ENCODE assay signal across 22 cellular contexts in genomic region chr5:76670508-76670907, GRCh38. TPM values are rescaled to one million over a fixed set of nuclear protein-coding genes. Genes with fewer than 3 reads are reported as not detected.
DNase-seq lines count a peak whose midpoint lies in the region; ATAC-seq and TF ChIP-seq lines count a peak whose summit lies in the region.
"Had no signal": no experiment of that assay in that cellular context is flagged by ENCODE, and none has a peak within 500 bp of the region (broad histone marks: within the 10 kb centered on the region; RNA-seq: fewer than 3 reads in every experiment).

No MANE protein-coding gene starts in this region.

- H3K4me3 Mint-ChIP-seq in natural killer cell (no peak overlapping the region), T-helper 17 cell (no peak overlapping the region), immature natural killer cell (no peak overlapping the region)
- no peak overlapping the region for H3K4me3 Mint-ChIP-seq in natural killer cell treated with Interleukin-12 subunit alpha and Interleukin-12 subunit beta and Interleukin-15 and Interleukin-18, amount 100 ng/mL, for 72 hours
- H3K4me3 Mint-ChIP-seq: CD4-positive, CD25-positive, alpha-beta regulatory T cell had no signal

- H3K36me3 Mint-ChIP-seq in natural killer cell: peaks cover 24% of the 10 kb centered on the region
- peaks cover 37% of the 10 kb centered on the region for H3K36me3 Mint-ChIP-seq in natural killer cell treated with Interleukin-12 subunit alpha and Interleukin-12 subunit beta and Interleukin-15 and Interleukin-18, amount 100 ng/mL, for 72 hours
- peaks cover 15% of the 10 kb centered on the region for H3K36me3 Mint-ChIP-seq in T-helper 17 cell (ENCODE audit: low read depth)
- H3K36me3 Mint-ChIP-seq in immature natural killer cell: peaks cover 17 to 54% (median 25%) of the 10 kb centered on the region in 3 donors

- H3K9me3 Mint-ChIP-seq in natural killer cell (no peaks in the 10 kb centered on the region), immature natural killer cell (no peaks in the 10 kb centered on the region)
- H3K9me3 Mint-ChIP-seq in natural killer cell treated with Interleukin-12 subunit alpha and Interleukin-12 subunit beta and Interleukin-15 and Interleukin-18, amount 100 ng/mL, for 72 hours: no peaks in the 10 kb centered on the region

- no peaks in the 10 kb centered on the region for H3K27me3 Mint-ChIP-seq in natural killer cell (ENCODE audit: low read depth in 2 of 2)
- H3K27me3 Mint-ChIP-seq in natural killer cell treated with Interleukin-12 subunit alpha and Interleukin-12 subunit beta and Interleukin-15 and Interleukin-18, amount 100 ng/mL, for 72 hours: no peaks in the 10 kb centered on the region
- no peaks in the 10 kb centered on the region for H3K27me3 Mint-ChIP-seq in T-helper 17 cell
- peaks cover 0 to 13% (median 0%) of the 10 kb centered on the region in 3 donors for H3K27me3 Mint-ChIP-seq in immature natural killer cell (ENCODE audit: low read depth in 3 of 3)
- H3K27me3 Mint-ChIP-seq: CD4-positive, CD25-positive, alpha-beta regulatory T cell had no signal

- ATAC-seq in natural killer cell (no peak), T-helper 17 cell (no peak), HG03175 (IDR thresholded peaks at IDR 0.05; ENCODE audit: unreplicated experiment) (no peak), HG02610 (IDR thresholded peaks at IDR 0.05; ENCODE audit: unreplicated experiment) (no peak), GM21390 (IDR thresholded peaks at IDR 0.05; ENCODE audit: unreplicated experiment) (no peak)
- no peak for ATAC-seq in natural killer cell treated with Interleukin-12 subunit alpha and Interleukin-12 subunit beta and Interleukin-15 and Interleukin-18, amount 100 ng/mL, for 72 hours
- ATAC-seq: GM12878, HCT116 had no signal

- H3K4me1 Mint-ChIP-seq in natural killer cell: no peaks in the 10 kb centered on the region
- H3K4me1 Mint-ChIP-seq in natural killer cell treated with Interleukin-12 subunit alpha and Interleukin-12 subunit beta and Interleukin-15 and Interleukin-18, amount 100 ng/mL, for 72 hours (ENCODE audit: low read depth in 2 of 2): peaks cover 5 to 10% of the 10 kb centered on the region in 2 donors
- peaks cover 3% of the 10 kb centered on the region for H3K4me1 Mint-ChIP-seq in T-helper 17 cell
- no peaks in the 10 kb centered on the region for H3K4me1 Mint-ChIP-seq in immature natural killer cell
- H3K4me1 Mint-ChIP-seq: CD4-positive, CD25-positive, alpha-beta regulatory T cell had no signal

- no peaks in the 10 kb centered on the region for H3K9me3 ChIP-seq in T-helper 17 cell (ENCODE audit: control insufficient read depth, low read length, poor library complexity, severe bottlenecking)

- no peak for TF ChIP-seq CTCF in natural killer cell (IDR thresholded peaks at IDR 0.05)

- peak overlapping the region; percentile 11 to 64 for H3K27ac Mint-ChIP-seq in natural killer cell
- H3K27ac Mint-ChIP-seq in natural killer cell treated with Interleukin-12 subunit alpha and Interleukin-12 subunit beta and Interleukin-15 and Interleukin-18, amount 100 ng/mL, for 72 hours: peak overlapping the region in 1 of 2 donors; percentile 57
- peak overlapping the region; percentile 70 for H3K27ac Mint-ChIP-seq in T-helper 17 cell
- peak overlapping the region in 4 of 6 donors; percentile 37 to 83 (median 43) for H3K27ac Mint-ChIP-seq in immature natural killer cell

- intact Hi-C loops in natural killer cell (cut with micrococcal nuclease): no loop called here

- DNase-seq in natural killer cell: no peak
- no peak for DNase-seq in natural killer cell treated with Interleukin-12 subunit alpha and Interleukin-12 subunit beta and Interleukin-15 and Interleukin-18, amount 100 ng/mL, for 72 hours (ENCODE audit: low spot score)
- no peak for DNase-seq in T-helper 17 cell
- DNase-seq in immature natural killer cell: no peak
- DNase-seq: CD4-positive, CD25-positive, alpha-beta regulatory T cell; DMS153; DND-41; NCI-H1092; NCI-H1436; NCI-H187; NCI-H2081 treated with DMSO at 0.1 percent for 48 hours; NCI-H2171; NCI-H226; NCI-H510A; NCI-H69; RPMI8226; SHP77 had no signal

RNA-seq across cellular contexts. Expression of gene F2R, which starts 45.4 kb away (rescaled TPM):
- total RNA-seq in natural killer cell (10 to 100 TPM; 43.2 to 53.9 (median 50.1) TPM), T-helper 17 cell (10 to 100 TPM in 1 of 2 donors, 1 to 10 TPM in 1; 3.6 to 20.4 TPM)
- 10 to 100 TPM in 1 of 2 donors, 1 to 10 TPM in 1; 8.1 to 23.7 TPM for total RNA-seq in natural killer cell treated with Interleukin-12 subunit alpha and Interleukin-12 subunit beta and Interleukin-15 and Interleukin-18, amount 100 ng/mL, for 72 hours
- polyA plus RNA-seq in immature natural killer cell: 100 to 1,000 TPM in 2 of 3 donors, 10 to 100 TPM in 1; 92.6 to 115 (median 106) TPM

RNA-seq across cellular contexts. Expression of gene F2RL2, which starts 47.3 kb away (rescaled TPM):
- total RNA-seq in natural killer cell: not detected
- not detected for total RNA-seq in natural killer cell treated with Interleukin-12 subunit alpha and Interleukin-12 subunit beta and Interleukin-15 and Interleukin-18, amount 100 ng/mL, for 72 hours
- not detected for total RNA-seq in T-helper 17 cell
- polyA plus RNA-seq in immature natural killer cell: 1 to 10 TPM in 1 of 3 donors, under 1 TPM in 2; 0.43 to 1.5 (median 0.49) TPM
- total RNA-seq: CD4-positive, CD25-positive, alpha-beta regulatory T cell; GM12878 had no signal
